In genomic region chr4:6929735-6930464, GRCh38 we compare ENCODE assay signal across 11 cellular contexts. TPM values are rescaled to one million over a fixed set of nuclear protein-coding genes. Genes with fewer than 3 reads are reported as not detected.
A peak's percentile ranks its signal among the peaks of the same experiment; 100 is the strongest.
DNase-seq lines count a peak whose midpoint lies in the region; ATAC-seq and TF ChIP-seq lines count a peak whose summit lies in the region.
"Had no signal": no experiment of that assay in that cellular context is flagged by ENCODE, and none has a peak within 500 bp of the region (broad histone marks: within the 10 kb centered on the region; RNA-seq: fewer than 3 reads in every experiment).

No MANE protein-coding gene starts in this region.

- no peak overlapping the region for H3K23ac ChIP-seq in neuronal stem cell (ENCODE audit: low read depth, low read length, poor library complexity)

- H2BK5ac ChIP-seq in neuronal stem cell (ENCODE audit: low read length), result no peak overlapping the region

- no peak overlapping the region for H3K14ac ChIP-seq in neuronal stem cell (ENCODE audit: low read length)

- no peak overlapping the region for H3K27ac ChIP-seq in CD4-positive, CD25-positive, alpha-beta regulatory T cell (ENCODE audit: insufficient read depth, low read length, poor library complexity, severe bottlenecking)
- H3K27ac ChIP-seq in endodermal cell (ENCODE audit: low read depth, low read length), result peak overlapping the region; percentile 2
- no peak overlapping the region for H3K27ac ChIP-seq in neuronal stem cell (replicated peaks; ENCODE audit: low read length)

- H2AK5ac ChIP-seq in neuronal stem cell (ENCODE audit: low read depth, low read length), result peak overlapping the region; percentile 33

- H3K9me3 ChIP-seq in CD4-positive, CD25-positive, alpha-beta regulatory T cell (ENCODE audit: control insufficient read depth in 2 of 2, low read length in 2 of 2), result no peaks in the 10 kb centered on the region
- H3K9me3 ChIP-seq in endodermal cell (ENCODE audit: control insufficient read depth, low read length), result no peaks in the 10 kb centered on the region
- H3K9me3 ChIP-seq in neuronal stem cell (replicated peaks in 1 of 2; ENCODE audit: control insufficient read depth in 2 of 2, insufficient read depth in 1 of 2, low read depth in 1 of 2, low read length in 2 of 2), result peaks cover 4 to 16% of the 10 kb centered on the region in 2 donors
- H3K9me3 ChIP-seq: BE2C had no signal

- peaks cover 7% of the 10 kb centered on the region for H3K79me1 ChIP-seq in neuronal stem cell (ENCODE audit: low read depth, low read length)

- DNase-seq in CD4-positive, CD25-positive, alpha-beta regulatory T cell, result no peak
- peak; percentile 80 for DNase-seq in NB4 (ENCODE audit: low read depth)
- DNase-seq in endodermal cell, result no peak
- no peak for DNase-seq in neuronal stem cell (ENCODE audit: low spot score)
- no peak for DNase-seq in NCI-H2196 (lab: John Stamatoyannopoulos, UW; ENCODE audit: unreplicated experiment)
- no peak for DNase-seq in GM20000 (ENCODE audit: low spot score)
- DNase-seq in NCI-H1048 (lab: John Stamatoyannopoulos, UW), result no peak
- DNase-seq in GM19238 (ENCODE audit: insufficient read length, low spot score), result no peak
- DNase-seq: activated T-cell treated with anti-CD3 and anti-CD28 coated beads, Interleukin-2, amount 50 U/mL, for 24 hours; BE2C; NCI-H2029 had no signal

- no peak overlapping the region for H4K8ac ChIP-seq in neuronal stem cell (ENCODE audit: low read depth, low read length)

- H3K9ac ChIP-seq in endodermal cell (ENCODE audit: extremely low read depth, low read length, poor library complexity, severe bottlenecking) (no peak overlapping the region), neuronal stem cell (ENCODE audit: low read depth, low read length, poor library complexity) (no peak overlapping the region)

- TF ChIP-seq POLR2A in NB4 (IDR thresholded peaks at IDR 0.05; ENCODE audit: extremely low read depth, insufficient read length), result no peak

- H3K36me3 ChIP-seq in CD4-positive, CD25-positive, alpha-beta regulatory T cell (ENCODE audit: control insufficient read depth, insufficient read depth, low read length), result peaks cover 8% of the 10 kb centered on the region
- H3K36me3 ChIP-seq in endodermal cell (ENCODE audit: control insufficient read depth, insufficient read depth, low read length) (no peaks in the 10 kb centered on the region), neuronal stem cell (replicated peaks in 1 of 2; ENCODE audit: control insufficient read depth in 2 of 2, insufficient read depth in 2 of 2, low read length in 2 of 2) (peaks cover 6 to 20% of the 10 kb centered on the region in 2 donors)
- H3K36me3 ChIP-seq: BE2C had no signal

- no peak overlapping the region for H2BK120ac ChIP-seq in neuronal stem cell (ENCODE audit: low read depth, low read length)

- WGBS in endodermal cell (ENCODE audit: insufficient coverage in 1 of 2, insufficient read length in 1 of 2), 2 experiments, result 88 to 90% methylated on average over 11 to 16 of the region's 16 CpGs
- no CpG with 5 or more reads among the region's 16 CpGs for WGBS in neuronal stem cell (ENCODE audit: extremely low coverage in 2 of 2, insufficient read length in 2 of 2, insufficient replicate concordance in 1 of 2), 2 donors

- no peak overlapping the region for H3K4ac ChIP-seq in neuronal stem cell (ENCODE audit: low read length)

- no peaks in the 10 kb centered on the region for H3K9me3 Mint-ChIP-seq in CD4-positive, CD25-positive, alpha-beta regulatory T cell
- H3K9me3 Mint-ChIP-seq in endodermal cell, result no peaks in the 10 kb centered on the region
- H3K9me3 Mint-ChIP-seq: activated T-cell treated with anti-CD3 and anti-CD28 coated beads, Interleukin-2, amount 50 U/mL, for 24 hours had no signal

- H3K27me3 ChIP-seq in CD4-positive, CD25-positive, alpha-beta regulatory T cell (ENCODE audit: control insufficient read depth, insufficient read depth, low read length), result no peaks in the 10 kb centered on the region
- H3K27me3 ChIP-seq in endodermal cell (ENCODE audit: control insufficient read depth, insufficient read depth, low read length, poor library complexity, severe bottlenecking) (no peaks in the 10 kb centered on the region), neuronal stem cell (ENCODE audit: control insufficient read depth in 3 of 3, insufficient read depth in 3 of 3, low read depth in 1 of 3, low read length in 3 of 3) (no peaks in the 10 kb centered on the region)
- H3K27me3 ChIP-seq: BE2C had no signal

- peak overlapping the region; percentile 76 to 89 (median 88) for H3K27ac Mint-ChIP-seq in CD4-positive, CD25-positive, alpha-beta regulatory T cell
- H3K27ac Mint-ChIP-seq in endodermal cell, result no peak overlapping the region

- H2AFZ ChIP-seq in neuronal stem cell (ENCODE audit: low read length), result no peak overlapping the region

- peaks cover 48% of the 10 kb centered on the region for H3K4me1 ChIP-seq in CD4-positive, CD25-positive, alpha-beta regulatory T cell (ENCODE audit: control insufficient read depth, insufficient read depth, low read length, poor library complexity, severe bottlenecking)
- H3K4me1 ChIP-seq in endodermal cell (ENCODE audit: control insufficient read depth, insufficient read depth, low read length) (no peaks in the 10 kb centered on the region), neuronal stem cell (ENCODE audit: control insufficient read depth in 2 of 2, insufficient read depth in 1 of 2, low read depth in 1 of 2, low read length in 2 of 2) (peaks cover 13 to 17% of the 10 kb centered on the region in 2 donors)
- H3K4me1 ChIP-seq: BE2C had no signal

- peaks cover 26 to 83% (median 67%) of the 10 kb centered on the region in 4 donors for H3K4me1 Mint-ChIP-seq in CD4-positive, CD25-positive, alpha-beta regulatory T cell
- peaks cover 28% of the 10 kb centered on the region for H3K4me1 Mint-ChIP-seq in endodermal cell

- no peak overlapping the region for H2BK12ac ChIP-seq in neuronal stem cell (ENCODE audit: low read length)

- ATAC-seq in CD4-positive, CD25-positive, alpha-beta regulatory T cell (ENCODE audit: low read depth in 2 of 2), result no peak

- TF ChIP-seq CTCF in NB4 (IDR thresholded peaks at IDR 0.05; ENCODE audit: low read depth, low read length) (no peak), endodermal cell (conservative IDR thresholded peaks at IDR 0.05) (no peak), GM20000 (IDR thresholded peaks at IDR 0.05; ENCODE audit: extremely low read depth, missing control alignments) (no peak)

- H3K4me3 ChIP-seq in CD4-positive, CD25-positive, alpha-beta regulatory T cell (ENCODE audit: low read depth, low read length), result no peak overlapping the region
- H3K4me3 ChIP-seq in NB4 (ENCODE audit: low read depth, low read length) (no peak overlapping the region), endodermal cell (ENCODE audit: low read length) (no peak overlapping the region), neuronal stem cell (ENCODE audit: low read length in 2 of 2) (no peak overlapping the region)

- no peak overlapping the region for H2BK15ac ChIP-seq in neuronal stem cell (ENCODE audit: low read length)

- peaks cover 52% of the 10 kb centered on the region for H3K36me3 Mint-ChIP-seq in CD4-positive, CD25-positive, alpha-beta regulatory T cell
- H3K36me3 Mint-ChIP-seq in endodermal cell (ENCODE audit: low read depth), result peaks cover 30% of the 10 kb centered on the region

- peak overlapping the region; percentile 79 for H3K18ac ChIP-seq in neuronal stem cell (ENCODE audit: low read length)

- no peaks in the 10 kb centered on the region for H3K27me3 Mint-ChIP-seq in CD4-positive, CD25-positive, alpha-beta regulatory T cell
- no peaks in the 10 kb centered on the region for H3K27me3 Mint-ChIP-seq in endodermal cell (ENCODE audit: insufficient read depth)
- H3K27me3 Mint-ChIP-seq: activated T-cell treated with anti-CD3 and anti-CD28 coated beads, Interleukin-2, amount 50 U/mL, for 24 hours had no signal

- H3K4me3 Mint-ChIP-seq in CD4-positive, CD25-positive, alpha-beta regulatory T cell, result peak overlapping the region in 2 of 4 donors; percentile 54 to 64
- H3K4me3 Mint-ChIP-seq in endodermal cell, result no peak overlapping the region
- H3K4me3 Mint-ChIP-seq: activated T-cell treated with anti-CD3 and anti-CD28 coated beads, Interleukin-2, amount 50 U/mL, for 24 hours had no signal

- no peak overlapping the region for H4K91ac ChIP-seq in neuronal stem cell (ENCODE audit: low read depth, low read length, poor library complexity)

- H3K4me2 ChIP-seq in neuronal stem cell (ENCODE audit: insufficient read depth, low read length, poor library complexity, severe bottlenecking), result no peak overlapping the region

RNA-seq across cellular contexts. Expression of gene TBC1D14, which starts 20.3 kb away (rescaled TPM):
- total RNA-seq in CD4-positive, CD25-positive, alpha-beta regulatory T cell, result 67.7 TPM
- polyA plus RNA-seq in CD4-positive, CD25-positive, alpha-beta regulatory T cell, result 10 to 100 TPM; 46.6 to 63.0 (median 52.0) TPM
- total RNA-seq in endodermal cell, result 10 to 100 TPM; 42.3 to 43.5 TPM
- 40.4 TPM for polyA plus RNA-seq in endodermal cell (2013, experiment 1 of 2)
- 42.0 TPM for polyA plus RNA-seq in endodermal cell (2013, experiment 2 of 2)
- polyA plus RNA-seq in neuronal stem cell (2013, experiment 1 of 2), result 33.1 TPM
- polyA plus RNA-seq in neuronal stem cell (2013, experiment 2 of 2), result 33.3 TPM
